Comparison of ENCODE assay signal across 16 cellular contexts in the genomic region with DNA sequence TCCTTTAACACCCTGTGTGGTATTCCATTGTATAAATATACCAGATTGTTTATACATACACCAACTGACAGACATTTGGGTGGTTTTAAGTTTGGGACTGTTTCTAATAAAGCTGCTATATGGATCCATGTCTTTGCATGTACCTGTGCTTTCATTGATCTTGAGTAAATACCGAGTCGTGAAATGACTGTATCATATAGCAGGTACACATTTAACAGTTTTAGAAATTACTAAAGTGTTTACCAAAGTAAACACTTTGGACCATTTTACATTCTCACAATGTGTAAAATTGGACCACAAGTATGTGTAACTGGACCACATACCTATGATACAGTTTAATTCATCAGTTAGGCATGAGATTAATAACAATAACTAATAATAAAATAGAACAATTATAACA.
DNase-seq lines count a peak whose midpoint lies in the region; ATAC-seq and TF ChIP-seq lines count a peak whose summit lies in the region.
"Had no signal": no experiment of that assay in that cellular context is flagged by ENCODE, and none has a peak within 500 bp of the region (broad histone marks: within the 10 kb centered on the region; RNA-seq: fewer than 3 reads in every experiment).

No MANE protein-coding gene starts in this region.

- TF ChIP-seq CTCF in neural crest cell (conservative IDR thresholded peaks at IDR 0.05) (no peak), smooth muscle cell (IDR thresholded peaks at IDR 0.05; ENCODE audit: borderline replicate concordance, insufficient read depth, poor library complexity, severe bottlenecking) (no peak)

- H4K20me1 ChIP-seq in smooth muscle cell (ENCODE audit: low read depth), result no peaks in the 10 kb centered on the region

- H3F3A ChIP-seq in smooth muscle cell (ENCODE audit: low read depth), result no peaks in the 10 kb centered on the region

- peaks cover 5% of the 10 kb centered on the region for H3K9me3 Mint-ChIP-seq in neural crest cell
- H3K9me3 Mint-ChIP-seq in activated CD8-positive, alpha-beta memory T cell treated with anti-CD3 and anti-CD28 coated beads, Interleukin-2, amount 10 ng/mL, durations not matched to agents 7 days and 5 days (ENCODE audit: low read depth), result no peaks in the 10 kb centered on the region

- peak overlapping the region; percentile 28 for H3K27ac Mint-ChIP-seq in neural crest cell (ENCODE audit: unreplicated experiment)
- no peak overlapping the region for H3K27ac Mint-ChIP-seq in activated CD8-positive, alpha-beta memory T cell treated with anti-CD3 and anti-CD28 coated beads, Interleukin-2, amount 10 ng/mL, durations not matched to agents 7 days and 5 days

- H3K4me2 ChIP-seq in smooth muscle cell, result no peak overlapping the region

- H3K27me3 ChIP-seq in smooth muscle cell (ENCODE audit: low read depth), result no peaks in the 10 kb centered on the region

- no peak overlapping the region for H3K9ac ChIP-seq in smooth muscle cell (ENCODE audit: low read depth)
- H3K9ac ChIP-seq: GM23248 had no signal

- peaks cover 12% of the 10 kb centered on the region for H3K4me1 ChIP-seq in smooth muscle cell (ENCODE audit: low read depth)

- no peaks in the 10 kb centered on the region for H3K36me3 Mint-ChIP-seq in neural crest cell (ENCODE audit: low read depth)
- H3K36me3 Mint-ChIP-seq in activated CD8-positive, alpha-beta memory T cell treated with anti-CD3 and anti-CD28 coated beads, Interleukin-2, amount 10 ng/mL, durations not matched to agents 7 days and 5 days, result no peaks in the 10 kb centered on the region
- H3K36me3 Mint-ChIP-seq: CD4-positive, alpha-beta memory T cell had no signal

- H3K36me3 ChIP-seq in smooth muscle cell (ENCODE audit: low read depth), result no peaks in the 10 kb centered on the region

- H3K4me3 ChIP-seq in smooth muscle cell, result no peak overlapping the region
- H3K4me3 ChIP-seq: GM23248 had no signal

- no peaks in the 10 kb centered on the region for H3K79me2 ChIP-seq in smooth muscle cell (ENCODE audit: low read depth)

- no peak overlapping the region for H3K27ac ChIP-seq in smooth muscle cell (ENCODE audit: low read depth)
- H3K27ac ChIP-seq: GM23248 had no signal

- peaks cover 14% of the 10 kb centered on the region for H3K4me1 Mint-ChIP-seq in neural crest cell
- H3K4me1 Mint-ChIP-seq in activated CD8-positive, alpha-beta memory T cell treated with anti-CD3 and anti-CD28 coated beads, Interleukin-2, amount 10 ng/mL, durations not matched to agents 7 days and 5 days, result no peaks in the 10 kb centered on the region

- CTCF ChIA-PET in activated CD8-positive, alpha-beta memory T cell treated with anti-CD3 and anti-CD28 coated beads, Interleukin-2, amount 10 ng/mL, durations not matched to agents 7 days and 5 days (lab: Charles Lee), result no interaction called here

- peak; percentile 79 for ATAC-seq in HG02610 (IDR thresholded peaks at IDR 0.05; ENCODE audit: unreplicated experiment)
- ATAC-seq in HG03565 (IDR thresholded peaks at IDR 0.05; ENCODE audit: unreplicated experiment), result peak; percentile 46
- ATAC-seq in GM21423 (IDR thresholded peaks at IDR 0.05; ENCODE audit: unreplicated experiment), result no peak
- no peak for ATAC-seq in activated CD8-positive, alpha-beta memory T cell treated with anti-CD3 and anti-CD28 coated beads, Interleukin-2, amount 10 ng/mL, durations not matched to agents 7 days and 5 days

- DNase-seq in neural crest cell (ENCODE audit: low read depth, low spot score) (no peak), smooth muscle cell (lab: John Stamatoyannopoulos, UW; ENCODE audit: unreplicated experiment) (no peak)
- no peak for DNase-seq in activated CD8-positive, alpha-beta memory T cell treated with anti-CD3 and anti-CD28 coated beads, Interleukin-2, amount 10 ng/mL, durations not matched to agents 7 days and 5 days
- DNase-seq: C1 segment of cervical spinal cord; Calu3; CD4-positive, alpha-beta memory T cell; COR-L47; DMS53; DMS79 treated with DMSO at 0.1 percent for 48 hours; GF-D8; GM23248; H7; HCEC 1CT had no signal

- H2AFZ ChIP-seq in smooth muscle cell (ENCODE audit: low read depth), result no peak overlapping the region
- H2AFZ ChIP-seq: GM23248 had no signal

- WGBS in smooth muscle cell (ENCODE audit: low lambda C conversion rate), result 98% methylated on average over 2 of the region's 2 CpGs

- no peak overlapping the region for H3K4me3 Mint-ChIP-seq in neural crest cell
- H3K4me3 Mint-ChIP-seq in activated CD8-positive, alpha-beta memory T cell treated with anti-CD3 and anti-CD28 coated beads, Interleukin-2, amount 10 ng/mL, durations not matched to agents 7 days and 5 days, result no peak overlapping the region
- H3K4me3 Mint-ChIP-seq: CD4-positive, alpha-beta memory T cell had no signal

- H3K9me3 ChIP-seq in smooth muscle cell (replicated peaks; ENCODE audit: low read depth), result no peaks in the 10 kb centered on the region

- no peaks in the 10 kb centered on the region for H3K27me3 Mint-ChIP-seq in neural crest cell (ENCODE audit: low read depth)
- no peaks in the 10 kb centered on the region for H3K27me3 Mint-ChIP-seq in activated CD8-positive, alpha-beta memory T cell treated with anti-CD3 and anti-CD28 coated beads, Interleukin-2, amount 10 ng/mL, durations not matched to agents 7 days and 5 days
- H3K27me3 Mint-ChIP-seq: CD4-positive, alpha-beta memory T cell had no signal

Comparison
In these comparisons a context has a peak if more than half of its experiments do, and no peak if none do; other contexts are left out.
1. ATAC-seq: peak in HG02610 (single experiment) and HG03565 (single experiment); none in GM21423 (single experiment) and activated CD8-positive, alpha-beta memory T cell treated with anti-CD3 and anti-CD28 coated beads, Interleukin-2, amount 10 ng/mL, durations not matched to agents 7 days and 5 days (single experiment).